Comparison of ENCODE assay signal across 9 cellular contexts in the genomic region with DNA sequence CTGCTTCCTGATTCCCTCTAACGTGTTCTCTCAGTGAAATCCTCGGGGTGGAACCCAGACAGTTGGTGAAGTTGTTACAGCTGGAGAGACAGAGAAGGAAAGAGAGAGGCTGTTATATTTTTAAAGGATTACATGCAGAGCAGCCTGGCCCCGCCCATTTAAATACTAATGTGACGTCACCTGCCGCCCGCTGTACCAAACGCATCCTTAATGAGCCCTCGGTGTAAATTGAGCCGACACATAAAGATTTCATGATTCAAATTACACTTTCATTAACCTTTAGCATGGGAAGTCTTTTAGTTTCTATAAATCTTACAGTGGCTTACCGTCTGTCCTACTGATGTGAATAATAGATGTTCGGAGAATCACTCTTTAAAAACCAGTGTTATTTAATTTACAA.
DNase-seq lines count a peak whose midpoint lies in the region; ATAC-seq and TF ChIP-seq lines count a peak whose summit lies in the region.
"Had no signal": no experiment of that assay in that cellular context is flagged by ENCODE, and none has a peak within 500 bp of the region (broad histone marks: within the 10 kb centered on the region; RNA-seq: fewer than 3 reads in every experiment).

No MANE protein-coding gene starts in this region.

- POLR2A ChIA-PET in activated CD8-positive, alpha-beta T cell treated with anti-CD3 and anti-CD28 coated beads for 36 hours (lab: Charles Lee): no interaction called here
- POLR2A ChIA-PET in activated CD8-positive, alpha-beta T cell treated with anti-CD3 and anti-CD28 coated beads, Interleukin-2, amount 10 ng/mL, durations not matched to agents 7 days and 5 days (lab: Charles Lee): no interaction called here

- H3K4me1 Mint-ChIP-seq in activated CD8-positive, alpha-beta T cell treated with anti-CD3 and anti-CD28 coated beads for 36 hours (ENCODE audit: low read depth): peaks cover 10% of the 10 kb centered on the region
- H3K4me1 Mint-ChIP-seq in activated CD8-positive, alpha-beta T cell treated with anti-CD3 and anti-CD28 coated beads, Interleukin-2, amount 10 ng/mL, durations not matched to agents 7 days and 5 days (ENCODE audit: low read depth): peaks cover 6% of the 10 kb centered on the region
- H3K4me1 Mint-ChIP-seq in activated CD4-positive, alpha-beta T cell treated with anti-CD3 and anti-CD28 coated beads, Interleukin-2, amount 10 ng/mL, durations not matched to agents 24 days and 14 days: peaks cover 2% of the 10 kb centered on the region

- H3F3A ChIP-seq in smooth muscle cell (ENCODE audit: low read depth): no peaks in the 10 kb centered on the region

- H3K36me3 ChIP-seq in smooth muscle cell (ENCODE audit: low read depth) (no peaks in the 10 kb centered on the region), sigmoid colon (no peaks in the 10 kb centered on the region)

- H3K79me2 ChIP-seq in smooth muscle cell (ENCODE audit: low read depth): no peaks in the 10 kb centered on the region

- H3K9me3 ChIP-seq in smooth muscle cell (replicated peaks; ENCODE audit: low read depth) (no peaks in the 10 kb centered on the region), sigmoid colon (peaks cover 0 to 6% (median 3%) of the 10 kb centered on the region in 4 donors)

- no peak for TF ChIP-seq CTCF in activated CD8-positive, alpha-beta T cell treated with anti-CD3 and anti-CD28 coated beads for 36 hours (IDR thresholded peaks at IDR 0.05)
- no peak for TF ChIP-seq CTCF in smooth muscle cell (IDR thresholded peaks at IDR 0.05; ENCODE audit: borderline replicate concordance, insufficient read depth, poor library complexity, severe bottlenecking)
- TF ChIP-seq CTCF in sigmoid colon (IDR thresholded peaks at IDR 0.05): no peak

- H3K4me1 ChIP-seq in smooth muscle cell (ENCODE audit: low read depth) (peaks cover 66% of the 10 kb centered on the region), sigmoid colon (peaks cover 0 to 10% (median 7%) of the 10 kb centered on the region in 4 donors)

- H3K27ac ChIP-seq in smooth muscle cell (ENCODE audit: low read depth): no peak overlapping the region
- no peak overlapping the region for H3K27ac ChIP-seq in sigmoid colon

- H3K9ac ChIP-seq in smooth muscle cell (ENCODE audit: low read depth): no peak overlapping the region

- no peak overlapping the region for H2AFZ ChIP-seq in smooth muscle cell (ENCODE audit: low read depth)

- no peaks in the 10 kb centered on the region for H4K20me1 ChIP-seq in smooth muscle cell (ENCODE audit: low read depth)

- intact Hi-C loops in activated CD8-positive, alpha-beta T cell treated with anti-CD3 and anti-CD28 coated beads for 36 hours (cut with micrococcal nuclease): no loop called here
- intact Hi-C loops in sigmoid colon (cut with DNase I): no loop called here
- intact Hi-C loops in activated CD4-positive, alpha-beta T cell treated with anti-CD3 and anti-CD28 coated beads, Interleukin-2, amount 10 ng/mL, durations not matched to agents 24 days and 14 days (cut with micrococcal nuclease): no loop called here

- ATAC-seq in activated CD8-positive, alpha-beta T cell treated with anti-CD3 and anti-CD28 coated beads for 36 hours: peak; percentile 34
- no peak for ATAC-seq in activated CD8-positive, alpha-beta T cell treated with anti-CD3 and anti-CD28 coated beads, Interleukin-2, amount 10 ng/mL, durations not matched to agents 7 days and 5 days

- peak overlapping the region; percentile 13 for H3K4me2 ChIP-seq in smooth muscle cell

- H3K36me3 Mint-ChIP-seq in activated CD8-positive, alpha-beta T cell treated with anti-CD3 and anti-CD28 coated beads for 36 hours (ENCODE audit: low read depth): peaks cover 9% of the 10 kb centered on the region
- H3K36me3 Mint-ChIP-seq in activated CD8-positive, alpha-beta T cell treated with anti-CD3 and anti-CD28 coated beads, Interleukin-2, amount 10 ng/mL, durations not matched to agents 7 days and 5 days (ENCODE audit: low read depth): no peaks in the 10 kb centered on the region
- no peaks in the 10 kb centered on the region for H3K36me3 Mint-ChIP-seq in activated CD4-positive, alpha-beta T cell treated with anti-CD3 and anti-CD28 coated beads, Interleukin-2, amount 10 ng/mL, durations not matched to agents 24 days and 14 days (ENCODE audit: low read depth)

- no peak for TF ChIP-seq POLR2A in sigmoid colon (IDR thresholded peaks at IDR 0.05)

- H3K27me3 ChIP-seq in smooth muscle cell (ENCODE audit: low read depth) (peaks cover 79% of the 10 kb centered on the region), sigmoid colon (no peaks in the 10 kb centered on the region)

- no peak for TF ChIP-seq EP300 in sigmoid colon (IDR thresholded peaks at IDR 0.05)

- 20% methylated on average over 11 of the region's 11 CpGs for WGBS in smooth muscle cell (ENCODE audit: low lambda C conversion rate)
- whole genome bisulfite sequencing in sigmoid colon, 2 donors: 25 to 28% methylated on average over 11 of the region's 11 CpGs

- CTCF ChIA-PET in activated CD8-positive, alpha-beta T cell treated with anti-CD3 and anti-CD28 coated beads for 36 hours (lab: Charles Lee): interaction anchor here (1.5 kb wide), 1 partner anchor 298 kb away, joined by 3 read pairs; no protein-coding TSS in a partner anchor
- CTCF ChIA-PET in activated CD8-positive, alpha-beta T cell treated with anti-CD3 and anti-CD28 coated beads, Interleukin-2, amount 10 ng/mL, durations not matched to agents 7 days and 5 days (lab: Charles Lee): no interaction called here

- H3K27me3 Mint-ChIP-seq in activated CD8-positive, alpha-beta T cell treated with anti-CD3 and anti-CD28 coated beads for 36 hours: no peaks in the 10 kb centered on the region
- H3K27me3 Mint-ChIP-seq in activated CD8-positive, alpha-beta T cell treated with anti-CD3 and anti-CD28 coated beads, Interleukin-2, amount 10 ng/mL, durations not matched to agents 7 days and 5 days (ENCODE audit: low read depth): peaks cover 9% of the 10 kb centered on the region
- H3K27me3 Mint-ChIP-seq in activated CD4-positive, alpha-beta T cell treated with anti-CD3 and anti-CD28 coated beads, Interleukin-2, amount 10 ng/mL, durations not matched to agents 24 days and 14 days: peaks cover 16% of the 10 kb centered on the region

- H3K9me3 Mint-ChIP-seq in activated CD8-positive, alpha-beta T cell treated with anti-CD3 and anti-CD28 coated beads for 36 hours: no peaks in the 10 kb centered on the region
- no peaks in the 10 kb centered on the region for H3K9me3 Mint-ChIP-seq in activated CD8-positive, alpha-beta T cell treated with anti-CD3 and anti-CD28 coated beads, Interleukin-2, amount 10 ng/mL, durations not matched to agents 7 days and 5 days (ENCODE audit: insufficient read depth)
- no peaks in the 10 kb centered on the region for H3K9me3 Mint-ChIP-seq in activated CD4-positive, alpha-beta T cell treated with anti-CD3 and anti-CD28 coated beads, Interleukin-2, amount 10 ng/mL, durations not matched to agents 24 days and 14 days

- DNase-seq in activated CD8-positive, alpha-beta T cell treated with anti-CD3 and anti-CD28 coated beads for 36 hours: peak; percentile 54
- DNase-seq in activated CD8-positive, alpha-beta T cell treated with anti-CD3 and anti-CD28 coated beads, Interleukin-2, amount 10 ng/mL, durations not matched to agents 7 days and 5 days: no peak
- DNase-seq in NCI-H2227 treated with DMSO at 0.1 percent for 48 hours (lab: John Stamatoyannopoulos, UW) (peak; percentile 93), germinal center (ENCODE audit: low spot score) (peak; percentile 47), smooth muscle cell (lab: John Stamatoyannopoulos, UW; ENCODE audit: unreplicated experiment) (no peak), cerebellar cortex (ENCODE audit: low spot score) (no peak), sigmoid colon (no peak)
- no peak for DNase-seq in activated CD4-positive, alpha-beta T cell treated with anti-CD3 and anti-CD28 coated beads, Interleukin-2, amount 10 ng/mL, durations not matched to agents 24 days and 14 days
- DNase-seq: activated effector memory CD4-positive, alpha-beta T cell treated with Interleukin-2 at 50 U/mL for 16 hours had no signal

- no peak overlapping the region for H3K4me3 Mint-ChIP-seq in activated CD8-positive, alpha-beta T cell treated with anti-CD3 and anti-CD28 coated beads for 36 hours
- no peak overlapping the region for H3K4me3 Mint-ChIP-seq in activated CD8-positive, alpha-beta T cell treated with anti-CD3 and anti-CD28 coated beads, Interleukin-2, amount 10 ng/mL, durations not matched to agents 7 days and 5 days
- H3K4me3 Mint-ChIP-seq in activated CD4-positive, alpha-beta T cell treated with anti-CD3 and anti-CD28 coated beads, Interleukin-2, amount 10 ng/mL, durations not matched to agents 24 days and 14 days: no peak overlapping the region

- H3K4me3 ChIP-seq in smooth muscle cell (no peak overlapping the region), sigmoid colon (no peak overlapping the region)

- H3K27ac Mint-ChIP-seq in activated CD8-positive, alpha-beta T cell treated with anti-CD3 and anti-CD28 coated beads for 36 hours: no peak overlapping the region
- H3K27ac Mint-ChIP-seq in activated CD8-positive, alpha-beta T cell treated with anti-CD3 and anti-CD28 coated beads, Interleukin-2, amount 10 ng/mL, durations not matched to agents 7 days and 5 days: no peak overlapping the region
- H3K27ac Mint-ChIP-seq in activated CD4-positive, alpha-beta T cell treated with anti-CD3 and anti-CD28 coated beads, Interleukin-2, amount 10 ng/mL, durations not matched to agents 24 days and 14 days: no peak overlapping the region

Comparison
In these comparisons a context has a peak if more than half of its experiments do, and no peak if none do; other contexts are left out.
1. DNase-seq: peak in activated CD8-positive, alpha-beta T cell treated with anti-CD3 and anti-CD28 coated beads for 36 hours (single experiment), NCI-H2227 treated with DMSO at 0.1 percent for 48 hours (single experiment) and germinal center (single experiment); none in activated CD8-positive, alpha-beta T cell treated with anti-CD3 and anti-CD28 coated beads, Interleukin-2, amount 10 ng/mL, durations not matched to agents 7 days and 5 days (single experiment), smooth muscle cell (single experiment), cerebellar cortex (single experiment), sigmoid colon (single experiment) and activated CD4-positive, alpha-beta T cell treated with anti-CD3 and anti-CD28 coated beads, Interleukin-2, amount 10 ng/mL, durations not matched to agents 24 days and 14 days (single experiment).